Comparison of ENCODE assay signal across 8 cellular contexts in the genomic region with DNA sequence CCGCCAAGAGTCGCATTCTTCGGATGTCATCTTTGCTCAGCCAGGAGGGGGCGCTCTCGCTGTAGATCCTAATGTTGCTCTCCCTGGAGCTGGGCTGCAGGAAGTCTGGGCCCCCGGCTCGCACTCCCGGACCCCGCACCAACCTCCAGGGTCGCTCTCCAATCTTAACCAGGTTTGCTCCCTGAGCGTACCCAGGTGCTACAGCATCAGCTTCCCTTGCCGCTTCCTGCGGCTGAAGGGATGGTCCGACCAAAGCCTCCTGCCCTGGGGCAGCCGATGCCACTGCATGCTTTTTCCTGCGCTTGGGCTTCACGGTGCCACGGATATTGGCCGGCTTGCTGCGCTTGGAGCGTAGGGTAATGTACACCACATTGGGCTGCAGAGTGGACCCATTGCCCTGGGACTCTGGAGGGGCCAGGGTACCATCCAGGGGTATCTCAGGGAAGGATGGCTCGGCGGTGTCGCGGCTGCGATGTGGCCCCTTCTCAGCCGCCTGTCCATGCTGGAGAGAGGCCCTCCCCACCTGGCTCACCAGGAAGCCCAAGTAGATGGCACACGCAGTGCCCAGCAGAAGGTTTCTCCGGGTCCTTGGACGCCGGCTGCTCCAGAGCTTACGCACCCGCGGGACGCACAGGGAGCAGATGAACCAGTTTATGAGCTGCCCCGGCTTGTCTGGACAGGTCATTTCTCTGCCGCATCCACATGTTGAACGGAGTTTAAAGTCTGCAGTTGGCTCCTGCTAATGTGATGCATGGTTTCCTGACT. TPM values are rescaled to one million over a fixed set of nuclear protein-coding genes. Genes with fewer than 3 reads are reported as not detected.
DNase-seq lines count a peak whose midpoint lies in the region; ATAC-seq, FAIRE-seq and TF ChIP-seq lines count a peak whose summit lies in the region.

No MANE protein-coding gene starts in this region.

- H3K79me1 ChIP-seq in mesendoderm (ENCODE audit: low read length): no peaks in the 10 kb centered on the region

- FAIRE-seq in HTR-8/SVneo (lab: Jason Lieb, UNC): no peak

- peak overlapping the region; percentile 82 for H3K4me3 Mint-ChIP-seq in chondrocyte (ENCODE audit: unreplicated experiment)

- no peak overlapping the region for H3K18ac ChIP-seq in mesendoderm (ENCODE audit: low read length)

- no peak overlapping the region for H2AK5ac ChIP-seq in mesendoderm (ENCODE audit: low read length)

- H3K36me3 Mint-ChIP-seq in chondrocyte (ENCODE audit: low read depth): no peaks in the 10 kb centered on the region

- no peak overlapping the region for H4K8ac ChIP-seq in mesendoderm (ENCODE audit: low read depth, low read length)

- H2AFZ ChIP-seq in Karpas-422 (ENCODE audit: low read length): no peak overlapping the region

- no peak overlapping the region for H2BK5ac ChIP-seq in mesendoderm (ENCODE audit: low read length)

- WGBS in mesendoderm (ENCODE audit: extremely low coverage, insufficient coverage, low lambda C conversion rate): no CpG with 5 or more reads among the region's 38 CpGs

- H3K79me2 ChIP-seq in Karpas-422 (ENCODE audit: low read length) (no peaks in the 10 kb centered on the region), mesendoderm (ENCODE audit: control insufficient read depth, insufficient read depth, low read length) (no peaks in the 10 kb centered on the region)

- H4K20me1 ChIP-seq in Karpas-422 (ENCODE audit: insufficient read depth, low read depth, low read length): no peaks in the 10 kb centered on the region

- peak overlapping the region; percentile 68 for H3K27ac Mint-ChIP-seq in chondrocyte (ENCODE audit: unreplicated experiment)

- H3K4me1 ChIP-seq in Karpas-422 (ENCODE audit: low read length) (peaks cover 12% of the 10 kb centered on the region), mesendoderm (ENCODE audit: control insufficient read depth, low read depth, low read length) (no peaks in the 10 kb centered on the region)

- no peak overlapping the region for H4K5ac ChIP-seq in mesendoderm (ENCODE audit: low read length)

- no peak overlapping the region for H2BK120ac ChIP-seq in mesendoderm (ENCODE audit: low read depth, low read length)

- H3K23ac ChIP-seq in mesendoderm (ENCODE audit: low read length): no peak overlapping the region

- no peaks in the 10 kb centered on the region for H3K27me3 Mint-ChIP-seq in chondrocyte (ENCODE audit: low read depth)

- H3K56ac ChIP-seq in mesendoderm (ENCODE audit: low read length): no peak overlapping the region

- no peak overlapping the region for H2BK15ac ChIP-seq in mesendoderm (replicated peaks; ENCODE audit: low read depth)

- H3K4me2 ChIP-seq in Karpas-422 (ENCODE audit: low read depth, low read length, poor library complexity, severe bottlenecking): no peak overlapping the region
- no peak overlapping the region for H3K4me2 ChIP-seq in mesendoderm (ENCODE audit: low read length)

- DNase-seq in GM12865 (ENCODE audit: low read depth): peak; percentile 9
- peak; percentile 59 for DNase-seq in Karpas-422
- peak; percentile 79 for DNase-seq in chondrocyte (ENCODE audit: low spot score)
- peak; percentile 33 for DNase-seq in mesendoderm
- peak; percentile 73 for DNase-seq in ureter (ENCODE audit: low spot score)
- no peak for DNase-seq in HTR-8/SVneo (ENCODE audit: insufficient read length, low spot score)

- no peaks in the 10 kb centered on the region for H3K9me2 ChIP-seq in Karpas-422 (replicated peaks; ENCODE audit: insufficient read depth, low read length)

- peaks cover 65% of the 10 kb centered on the region for H3K4me1 Mint-ChIP-seq in chondrocyte (ENCODE audit: low read depth)

- H3K4ac ChIP-seq in mesendoderm (ENCODE audit: low read depth, low read length): no peak overlapping the region

- H3K4me3 ChIP-seq in GM12865 (ENCODE audit: low read depth, low read length) (no peak overlapping the region), Karpas-422 (ENCODE audit: low read length) (no peak overlapping the region), mesendoderm (ENCODE audit: low read length) (no peak overlapping the region)

- no peaks in the 10 kb centered on the region for H3K9me3 ChIP-seq in Karpas-422 (ENCODE audit: low read length)

- no peaks in the 10 kb centered on the region for H3K36me3 ChIP-seq in Karpas-422 (ENCODE audit: insufficient read depth, low read length)
- H3K36me3 ChIP-seq in mesendoderm (ENCODE audit: control insufficient read depth, insufficient read depth, low read length): no peaks in the 10 kb centered on the region

- no peaks in the 10 kb centered on the region; the same call in none of the 2 replicates for H3K27me3 ChIP-seq in Karpas-422 (ENCODE audit: low read length)
- no peaks in the 10 kb centered on the region for H3K27me3 ChIP-seq in mesendoderm (ENCODE audit: insufficient read depth, low read length, poor library complexity)

- no peak overlapping the region for H3K27ac ChIP-seq in Karpas-422 (ENCODE audit: low read length)
- no peak overlapping the region for H3K27ac ChIP-seq in mesendoderm (ENCODE audit: low read depth, low read length)

- no peak overlapping the region for H3K9ac ChIP-seq in Karpas-422 (ENCODE audit: low read length)
- no peak overlapping the region for H3K9ac ChIP-seq in mesendoderm (ENCODE audit: low read length)

- no peaks in the 10 kb centered on the region for H3K9me3 Mint-ChIP-seq in chondrocyte (ENCODE audit: low read depth)

- peak; percentile 31 for TF ChIP-seq CTCF in GM12865 (IDR thresholded peaks at IDR 0.05; ENCODE audit: insufficient read depth, low read depth, low read length, missing control alignments)
- TF ChIP-seq CTCF in chondrocyte (IDR thresholded peaks at IDR 0.05): peak; percentile 67

- ATAC-seq in HG03108 (IDR thresholded peaks at IDR 0.05; ENCODE audit: unreplicated experiment) (no peak), GM18519 (IDR thresholded peaks at IDR 0.05; ENCODE audit: low FRiP score, unreplicated experiment) (no peak)

RNA-seq across cellular contexts. Expression of a gene that starts 2.0 kb away (rescaled TPM):
- total RNA-seq in Karpas-422 (2014; rRNA removed; shearing (Covaris generic); ENCODE audit: low replicate concordance): not detected in 2 replicates
- total RNA-seq in chondrocyte: 36.2 to 139 TPM (median 37.6 TPM) in 3 replicates
- 0.06 TPM for polyA plus RNA-seq in mesendoderm (2013, experiment 1 of 2)
- polyA plus RNA-seq in mesendoderm (2013, experiment 2 of 2): 0.03 TPM
- 30.8 TPM for total RNA-seq in ureter

RNA-seq across cellular contexts. Expression of a gene that starts 39.4 kb away (rescaled TPM):
- not detected in 2 replicates for total RNA-seq in Karpas-422 (2014; rRNA removed; shearing (Covaris generic); ENCODE audit: low replicate concordance)
- total RNA-seq in chondrocyte (2.6 to 4.1 TPM (median 3.0 TPM) in 3 replicates), ureter (26.2 TPM)
- 1.7 TPM for polyA plus RNA-seq in mesendoderm (2013, experiment 1 of 2)
- 1.6 TPM for polyA plus RNA-seq in mesendoderm (2013, experiment 2 of 2)

Comparison
In these comparisons a context has a peak if more than half of its experiments do, and no peak if none do; other contexts are left out.
1. RNA of a gene that starts 2.0 kb away (total RNA-seq): 36.2 to 139 TPM in chondrocyte and 30.8 TPM in ureter (single experiment); not detected in Karpas-422; every median in the first group is over 10 times any median in the second.